ENCODE assay signal across 8 cellular contexts in the genomic region with DNA sequence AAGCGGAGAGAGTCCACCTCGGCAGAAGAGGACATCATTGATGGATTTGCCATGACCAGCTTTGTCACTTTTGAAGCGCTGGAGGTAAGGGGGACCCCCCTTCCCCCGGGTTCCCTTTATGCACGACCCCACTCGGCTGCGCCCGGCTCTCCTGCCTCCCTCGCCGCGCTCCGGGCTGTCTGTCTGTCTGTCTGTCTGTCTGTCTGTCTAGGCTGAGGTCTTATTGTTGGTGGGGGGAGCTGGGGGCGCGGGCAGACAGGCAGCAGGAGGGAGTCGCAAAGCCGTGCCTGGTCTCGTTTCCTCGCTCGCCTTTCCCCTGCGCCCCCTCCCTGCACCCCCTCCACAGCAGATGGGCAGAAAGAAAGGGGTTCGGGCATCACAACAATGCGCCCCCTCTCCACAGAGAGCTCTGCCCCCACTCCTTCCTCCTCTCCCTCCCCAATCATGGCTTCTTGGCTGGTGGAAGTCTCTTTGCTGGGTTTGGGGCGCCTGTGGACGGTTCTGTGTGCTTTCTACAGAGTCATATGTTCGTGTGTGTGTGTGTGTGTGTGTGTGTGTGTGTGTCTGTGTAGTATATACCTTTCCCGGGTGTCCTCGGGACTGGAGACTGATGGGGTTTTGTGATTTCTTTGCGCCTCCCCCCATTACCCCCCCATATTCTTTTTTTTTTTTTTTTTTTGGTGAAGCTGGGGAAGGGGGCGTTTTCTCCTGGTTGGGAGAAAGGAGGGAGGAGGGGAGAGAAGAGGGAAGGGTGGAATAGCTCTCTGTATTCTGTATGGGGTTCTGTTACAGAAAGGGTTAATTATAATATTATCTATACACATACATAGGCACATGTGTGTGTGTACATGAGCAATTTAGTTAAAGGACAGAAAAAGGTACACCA. TPM values are rescaled to one million over a fixed set of nuclear protein-coding genes. Genes with fewer than 3 reads are reported as not detected.
DNase-seq lines count a peak whose midpoint lies in the region; ATAC-seq and TF ChIP-seq lines count a peak whose summit lies in the region.

No MANE protein-coding gene starts in this region.

- TF ChIP-seq POLR2A in ovary (IDR thresholded peaks at IDR 0.05) = no peak

- H3K4me1 Mint-ChIP-seq in Caco-2 (ENCODE audit: low read depth, unreplicated experiment) = peaks cover 4% of the 10 kb centered on the region
- H3K4me1 Mint-ChIP-seq in IgD-negative memory B cell = peaks cover 5 to 8% (median 7%) of the 10 kb centered on the region in 3 donors
- H3K4me1 Mint-ChIP-seq in endothelial cell (ENCODE audit: unreplicated experiment) = peaks cover 11% of the 10 kb centered on the region

- POLR2A ChIA-PET in Caco-2 (lab: Charles Lee) = no interaction called here

- H3K36me3 Mint-ChIP-seq in Caco-2 (ENCODE audit: insufficient read depth, unreplicated experiment) (no peaks in the 10 kb centered on the region), IgD-negative memory B cell (no peaks in the 10 kb centered on the region), endothelial cell (ENCODE audit: low read depth, unreplicated experiment) (peaks cover 4% of the 10 kb centered on the region)

- CTCF ChIA-PET in Caco-2 (lab: Charles Lee) = no interaction called here

- BruUV-seq in Caco-2 (replicated peaks; lab: Mats Ljungman, UMichigan) = no TSS peak

- H3K9me3 Mint-ChIP-seq in Caco-2 (ENCODE audit: unreplicated experiment) = no peaks in the 10 kb centered on the region
- H3K9me3 Mint-ChIP-seq in IgD-negative memory B cell = no peaks in the 10 kb centered on the region
- no peaks in the 10 kb centered on the region for H3K9me3 Mint-ChIP-seq in endothelial cell (ENCODE audit: unreplicated experiment)

- intact Hi-C loops in Caco-2 (cut with micrococcal nuclease; ENCODE audit: unreplicated experiment) (loop anchor here (10.0 kb wide), 2 partner anchors 205 to 235 kb away; no protein-coding TSS in a partner anchor), ovary (cut with DNase I) (loop anchor here in 1 of 4 donors (10.0 kb wide), 2 partner anchors 155 to 1095 kb away; no protein-coding TSS in a partner anchor)

- H3K4me3 Mint-ChIP-seq in Caco-2 (ENCODE audit: unreplicated experiment) (peak overlapping the region; percentile 83), IgD-negative memory B cell (peak overlapping the region in 3 of 4 donors; percentile 77 to 93 (median 85)), endothelial cell (ENCODE audit: unreplicated experiment) (no peak overlapping the region)

- peaks cover 13% of the 10 kb centered on the region for H3K4me1 ChIP-seq in Caco-2
- H3K4me1 ChIP-seq in ovary (ENCODE audit: insufficient read depth) = peaks cover 9% of the 10 kb centered on the region

- TF ChIP-seq CTCF in Caco-2 (IDR thresholded peaks at IDR 0.05; ENCODE audit: insufficient read depth in 1 of 2, low read depth in 1 of 2, low read length in 1 of 2, severe bottlenecking in 1 of 2, unreplicated experiment in 1 of 2) = no peak
- no peak for TF ChIP-seq CTCF in endothelial cell (IDR thresholded peaks at IDR 0.05; ENCODE audit: unreplicated experiment)
- TF ChIP-seq CTCF in ovary (IDR thresholded peaks at IDR 0.05) = no peak

- no peak for TF ChIP-seq EP300 in ovary (IDR thresholded peaks at IDR 0.05)

- H3K36me3 ChIP-seq in Caco-2 (ENCODE audit: control insufficient read depth, insufficient read depth, low read length) (no peaks in the 10 kb centered on the region), ovary (no peaks in the 10 kb centered on the region)

- DNase-seq in Caco-2 (peak in 1 of 2 experiments; percentile 2), endothelial cell (ENCODE audit: low spot score) (no peak), ovary (peak in 4 of 5 donors; percentile 17 to 46 (median 33)), COLO829 (ENCODE audit: low spot score) (no peak), iPS-NIHi11 (ENCODE audit: low spot score) (no peak)

- no peaks in the 10 kb centered on the region; the same call in 1 of the 2 replicates for H3K27me3 ChIP-seq in Caco-2 (replicated peaks; ENCODE audit: control insufficient read depth, insufficient read depth, low read length)
- no peaks in the 10 kb centered on the region for H3K27me3 ChIP-seq in ovary

- H3K27ac ChIP-seq in ovary = peak overlapping the region in 1 of 2 donors; percentile 36

- no peak for ATAC-seq in HG02981 (IDR thresholded peaks at IDR 0.05; ENCODE audit: unreplicated experiment)
- no peak for ATAC-seq in HG03469 (IDR thresholded peaks at IDR 0.05; ENCODE audit: unreplicated experiment)

- H3K4me3 ChIP-seq in Caco-2 (ENCODE audit: low read depth, low read length) (peak overlapping the region; percentile 25; the same call in 1 of the 2 replicates), ovary (peak overlapping the region; percentile 81)

- H3K27ac Mint-ChIP-seq in Caco-2 (ENCODE audit: unreplicated experiment) (no peak overlapping the region), IgD-negative memory B cell (peak overlapping the region in 1 of 3 donors; percentile 2), endothelial cell (ENCODE audit: unreplicated experiment) (peak overlapping the region; percentile 16)

- H3K9me3 ChIP-seq in Caco-2 = no peaks in the 10 kb centered on the region
- no peaks in the 10 kb centered on the region for H3K9me3 ChIP-seq in ovary

- 0 to 1% (median 0%) methylated on average over 29 of the region's 29 CpGs for WGBS in ovary, 3 donors

- H3K27me3 Mint-ChIP-seq in Caco-2 (ENCODE audit: insufficient read depth, unreplicated experiment) (peaks cover 6% of the 10 kb centered on the region), IgD-negative memory B cell (peaks cover 2% of the 10 kb centered on the region), endothelial cell (ENCODE audit: unreplicated experiment) (peaks cover 11% of the 10 kb centered on the region)

RNA-seq across cellular contexts. Expression of a gene that starts 1.8 kb away (rescaled TPM):
- total RNA-seq in Caco-2 (2022) (37.1 and 41.9 TPM in 2 replicates), endothelial cell (ENCODE audit: unreplicated experiment) (103 TPM), ovary (10 to 100 TPM; 35.4 to 60.9 (median 47.8) TPM)
- polyA plus RNA-seq in IgD-negative memory B cell (8.9 TPM), ovary (10 to 100 TPM; 18.3 to 22.0 TPM)

Comparison
In these comparisons a context has a peak if more than half of its experiments do, and no peak if none do; other contexts are left out.
1. DNase-seq: peak in ovary (4 of 5); none in endothelial cell (single experiment), COLO829 (single experiment) and iPS-NIHi11 (single experiment).